21 cellular contexts compared by ENCODE assay signal in the genomic region with DNA sequence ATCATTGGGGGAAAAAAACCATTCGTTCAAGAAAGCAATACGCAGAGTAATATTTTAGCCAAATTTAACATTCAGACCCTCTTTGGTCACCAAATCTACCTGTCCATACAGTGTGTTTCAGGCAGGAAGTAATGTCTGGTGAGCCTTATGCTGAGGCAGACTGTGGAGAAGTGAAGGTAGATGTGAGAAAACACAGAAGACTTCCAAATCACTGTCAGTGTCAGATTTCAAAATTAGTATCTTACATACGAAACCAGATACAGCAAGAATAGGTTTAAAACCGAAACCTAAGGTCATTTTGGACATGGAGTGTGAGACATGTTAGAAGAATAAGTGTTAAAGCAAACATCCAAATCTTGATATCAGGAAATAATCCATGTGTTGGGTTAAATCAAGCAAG.
"Had no signal": no experiment of that assay in that cellular context is flagged by ENCODE, and none has a peak within 500 bp of the region (broad histone marks: within the 10 kb centered on the region; RNA-seq: fewer than 3 reads in every experiment).

No MANE protein-coding gene starts in this region.

- H3K36me3 Mint-ChIP-seq: naive thymus-derived CD8-positive, alpha-beta T cell; stimulated activated effector memory CD8-positive, alpha-beta T cell treated with anti-CD3 and anti-CD28 coated beads, Interleukin-12 subunit alpha, Interleukin-12 subunit beta, amount 100 ng/mL, for 72 hours; type B pancreatic cell had no signal

- DNase-seq: effector CD4-positive, alpha-beta T cell; foreskin melanocyte; heart left ventricle; hypothalamus; kidney glomerular epithelial cell; mammary epithelial cell; mucosa of descending colon; naive thymus-derived CD8-positive, alpha-beta T cell; posterior cingulate gyrus; right cardiac atrium; stimulated activated CD4-positive, alpha-beta T cell treated with anti-CD3 and anti-CD28 coated beads, Interleukin-4, amount 100 ng/mL, for 1 hour; stimulated activated CD8-positive, alpha-beta memory T cell treated with anti-CD3 and anti-CD28 coated beads, Interleukin-4, amount 100 ng/mL, for 48 hours; stimulated activated naive CD8-positive, alpha-beta T cell treated with anti-CD3 and anti-CD28 coated beads, Interleukin-15, Interleukin-2, amounts not matched to agents 100 U/mL and 50 U/mL, for 24 hours; thyroid gland had no signal

- H3K9me3 Mint-ChIP-seq: type B pancreatic cell had no signal

- H3K27me3 ChIP-seq: heart left ventricle, neutrophil, suprapubic skin, thyroid gland had no signal

- H3K27me3 Mint-ChIP-seq: naive thymus-derived CD8-positive, alpha-beta T cell; type B pancreatic cell had no signal

- H3K27ac ChIP-seq: coronary artery, heart left ventricle, neutrophil, suprapubic skin, thyroid gland had no signal

- H3K4me1 Mint-ChIP-seq: naive thymus-derived CD8-positive, alpha-beta T cell; stimulated activated effector memory CD8-positive, alpha-beta T cell treated with anti-CD3 and anti-CD28 coated beads, Interleukin-12 subunit alpha, Interleukin-12 subunit beta, amount 100 ng/mL, for 72 hours had no signal

- H3K27ac Mint-ChIP-seq: naive thymus-derived CD8-positive, alpha-beta T cell; stimulated activated effector memory CD8-positive, alpha-beta T cell treated with anti-CD3 and anti-CD28 coated beads, Interleukin-12 subunit alpha, Interleukin-12 subunit beta, amount 100 ng/mL, for 72 hours; type B pancreatic cell had no signal

- H3K9me3 ChIP-seq: heart left ventricle, mucosa of descending colon, neutrophil, suprapubic skin, thyroid gland had no signal

- FAIRE-seq: islet of Langerhans, urothelium cell line had no signal

- H3K4me1 ChIP-seq: heart left ventricle, suprapubic skin, thyroid gland had no signal

- H3K4me3 ChIP-seq: coronary artery, heart left ventricle, mucosa of descending colon, suprapubic skin, thyroid gland had no signal

- H3K4me3 Mint-ChIP-seq: naive thymus-derived CD8-positive, alpha-beta T cell; stimulated activated effector memory CD8-positive, alpha-beta T cell treated with anti-CD3 and anti-CD28 coated beads, Interleukin-12 subunit alpha, Interleukin-12 subunit beta, amount 100 ng/mL, for 72 hours; type B pancreatic cell had no signal

- ATAC-seq: heart left ventricle; mucosa of descending colon; naive thymus-derived CD8-positive, alpha-beta T cell; right cardiac atrium; stimulated activated effector memory CD8-positive, alpha-beta T cell treated with anti-CD3 and anti-CD28 coated beads, Interleukin-12 subunit alpha, Interleukin-12 subunit beta, amount 100 ng/mL, for 72 hours; stimulated activated naive CD8-positive, alpha-beta T cell treated with anti-CD3 and anti-CD28 coated beads, Interleukin-15, Interleukin-2, amounts not matched to agents 100 U/mL and 50 U/mL, for 24 hours had no signal

- H3K36me3 ChIP-seq: heart left ventricle, neutrophil, suprapubic skin, thyroid gland had no signal
